In the genomic region with DNA sequence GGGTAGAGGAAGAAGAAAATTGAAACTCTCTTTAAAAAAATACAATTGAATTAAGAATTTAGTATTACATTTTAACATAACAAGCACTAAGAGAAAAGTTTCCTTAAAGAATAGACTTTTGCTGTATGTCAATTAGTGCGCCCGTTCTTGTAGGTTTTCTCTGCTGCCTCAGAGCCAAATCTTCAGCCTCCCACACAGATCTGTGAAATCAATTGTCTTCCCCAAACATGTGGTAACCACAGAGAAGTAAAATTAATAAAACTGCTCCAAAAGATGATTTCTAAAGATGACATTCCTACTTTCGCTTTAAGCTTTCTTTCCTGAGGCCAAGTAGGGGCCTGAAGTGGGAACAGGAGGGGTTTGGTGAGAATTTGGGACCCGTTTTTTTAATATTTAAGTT, we compare ENCODE assay signal across 16 cellular contexts.
DNase-seq lines count a peak whose midpoint lies in the region; ATAC-seq, FAIRE-seq and TF ChIP-seq lines count a peak whose summit lies in the region.
"Had no signal": no experiment of that assay in that cellular context is flagged by ENCODE, and none has a peak within 500 bp of the region (broad histone marks: within the 10 kb centered on the region; RNA-seq: fewer than 3 reads in every experiment).

No MANE protein-coding gene starts in this region.

- POLR2A ChIA-PET in naive thymus-derived CD8-positive, alpha-beta T cell (lab: Charles Lee): interaction anchor here (0.7 kb wide), 1 partner anchor 10 kb away, joined by 3 read pairs; no protein-coding TSS in a partner anchor

- peaks cover 11% of the 10 kb centered on the region for H3K9me3 Mint-ChIP-seq in T-helper 2 cell treated with Interferon-gamma antibody and Interleukin-4, amounts not matched to agents 5 μg/mL and 100 μg/mL, for 36 hours
- H3K9me3 Mint-ChIP-seq in activated T-helper 1 cell treated with anti-CD3 and anti-CD28 coated beads, Interleukin-12 subunit alpha, Interleukin-12 subunit beta, Interleukin-2, Interleukin-4 antibody, amounts not matched to agents 30 ng/mL and 10 ng/mL and 1 ng/mL, durations not matched to agents 14 hours and 24 hours and 36 hours: peaks cover 14% of the 10 kb centered on the region
- peaks cover 0 to 9% (median under 1%) of the 10 kb centered on the region in 9 donors for H3K9me3 Mint-ChIP-seq in naive thymus-derived CD8-positive, alpha-beta T cell

- no peak overlapping the region for H3K27ac Mint-ChIP-seq in T-helper 2 cell treated with Interferon-gamma antibody and Interleukin-4, amounts not matched to agents 5 μg/mL and 100 μg/mL, for 36 hours
- peak overlapping the region; percentile 36 for H3K27ac Mint-ChIP-seq in activated T-helper 1 cell treated with anti-CD3 and anti-CD28 coated beads, Interleukin-12 subunit alpha, Interleukin-12 subunit beta, Interleukin-2, Interleukin-4 antibody, amounts not matched to agents 30 ng/mL and 10 ng/mL and 1 ng/mL, durations not matched to agents 14 hours and 24 hours and 36 hours
- H3K27ac Mint-ChIP-seq in naive thymus-derived CD8-positive, alpha-beta T cell: peak overlapping the region in 9 of 10 donors; percentile 15 to 86 (median 53)
- H3K27ac Mint-ChIP-seq: GM23338 had no signal

- H3K4me3 Mint-ChIP-seq in T-helper 2 cell treated with Interferon-gamma antibody and Interleukin-4, amounts not matched to agents 5 μg/mL and 100 μg/mL, for 36 hours: peak overlapping the region; percentile 51
- no peak overlapping the region for H3K4me3 Mint-ChIP-seq in activated T-helper 1 cell treated with anti-CD3 and anti-CD28 coated beads, Interleukin-12 subunit alpha, Interleukin-12 subunit beta, Interleukin-2, Interleukin-4 antibody, amounts not matched to agents 30 ng/mL and 10 ng/mL and 1 ng/mL, durations not matched to agents 14 hours and 24 hours and 36 hours
- H3K4me3 Mint-ChIP-seq in naive thymus-derived CD8-positive, alpha-beta T cell: peak overlapping the region in 6 of 10 donors; percentile 1 to 73 (median 37)
- H3K4me3 Mint-ChIP-seq: GM23338, neural crest cell had no signal

- TF ChIP-seq POLR2A in GM12892 (IDR thresholded peaks at IDR 0.05; ENCODE audit: low read depth, low read length): no peak

- H3K27me3 Mint-ChIP-seq in T-helper 2 cell treated with Interferon-gamma antibody and Interleukin-4, amounts not matched to agents 5 μg/mL and 100 μg/mL, for 36 hours (ENCODE audit: low read depth): no peaks in the 10 kb centered on the region
- H3K27me3 Mint-ChIP-seq in activated T-helper 1 cell treated with anti-CD3 and anti-CD28 coated beads, Interleukin-12 subunit alpha, Interleukin-12 subunit beta, Interleukin-2, Interleukin-4 antibody, amounts not matched to agents 30 ng/mL and 10 ng/mL and 1 ng/mL, durations not matched to agents 14 hours and 24 hours and 36 hours (ENCODE audit: insufficient read depth): no peaks in the 10 kb centered on the region
- H3K27me3 Mint-ChIP-seq in naive thymus-derived CD8-positive, alpha-beta T cell: no peaks in the 10 kb centered on the region

- TF ChIP-seq CTCF in GM10266 (IDR thresholded peaks at IDR 0.05; ENCODE audit: control insufficient read depth, insufficient read depth, low read depth, missing control alignments): no peak

- intact Hi-C loops in activated T-helper 1 cell treated with anti-CD3 and anti-CD28 coated beads, Interleukin-12 subunit alpha, Interleukin-12 subunit beta, Interleukin-2, Interleukin-4 antibody, amounts not matched to agents 30 ng/mL and 10 ng/mL and 1 ng/mL, durations not matched to agents 14 hours and 24 hours and 36 hours (cut with micrococcal nuclease): loop anchor here (1.0 kb wide), 1 partner anchor 10 kb away; no protein-coding TSS in a partner anchor

- DNase-seq in T-helper 2 cell treated with Interferon-gamma antibody and Interleukin-4, amounts not matched to agents 5 μg/mL and 100 μg/mL, for 36 hours (ENCODE audit: low spot score): no peak
- DNase-seq in T-helper 2 cell (no peak), GM12892 (ENCODE audit: insufficient read length) (no peak), GM10266 (ENCODE audit: extremely low spot score) (no peak), COLO829 (ENCODE audit: low spot score) (no peak), NCI-H2029 (lab: John Stamatoyannopoulos, UW) (no peak)
- no peak for DNase-seq in activated T-helper 1 cell treated with anti-CD3 and anti-CD28 coated beads, Interleukin-12 subunit alpha, Interleukin-12 subunit beta, Interleukin-2, Interleukin-4 antibody, amounts not matched to agents 30 ng/mL and 10 ng/mL and 1 ng/mL, durations not matched to agents 14 hours and 24 hours and 36 hours (ENCODE audit: low spot score)
- DNase-seq in naive thymus-derived CD8-positive, alpha-beta T cell: no peak
- DNase-seq: dorsolateral prefrontal cortex; left ventricle myocardium inferior; NCI-H2171 treated with DMSO at 0.1 percent for 48 hours; stimulated activated CD4-positive, alpha-beta T cell treated with anti-CD3 and anti-CD28 coated beads, Interleukin-4, amount 100 ng/mL, for 1 hour had no signal

- FAIRE-seq in GM12892 (lab: Jason Lieb, UNC): peak; percentile 5
- FAIRE-seq: A204.1 had no signal

- ATAC-seq in naive thymus-derived CD8-positive, alpha-beta T cell: no peak
- ATAC-seq: sciatic nerve had no signal

- H3K4me1 Mint-ChIP-seq in T-helper 2 cell treated with Interferon-gamma antibody and Interleukin-4, amounts not matched to agents 5 μg/mL and 100 μg/mL, for 36 hours (ENCODE audit: low read depth): peaks cover 39% of the 10 kb centered on the region
- H3K4me1 Mint-ChIP-seq in activated T-helper 1 cell treated with anti-CD3 and anti-CD28 coated beads, Interleukin-12 subunit alpha, Interleukin-12 subunit beta, Interleukin-2, Interleukin-4 antibody, amounts not matched to agents 30 ng/mL and 10 ng/mL and 1 ng/mL, durations not matched to agents 14 hours and 24 hours and 36 hours (ENCODE audit: low read depth): peaks cover 51% of the 10 kb centered on the region
- H3K4me1 Mint-ChIP-seq in naive thymus-derived CD8-positive, alpha-beta T cell: peaks cover 18 to 74% (median 38%) of the 10 kb centered on the region in 4 donors

- H3K36me3 Mint-ChIP-seq in T-helper 2 cell treated with Interferon-gamma antibody and Interleukin-4, amounts not matched to agents 5 μg/mL and 100 μg/mL, for 36 hours (ENCODE audit: low read depth): peaks cover under 1% of the 10 kb centered on the region
- peaks cover 4% of the 10 kb centered on the region for H3K36me3 Mint-ChIP-seq in activated T-helper 1 cell treated with anti-CD3 and anti-CD28 coated beads, Interleukin-12 subunit alpha, Interleukin-12 subunit beta, Interleukin-2, Interleukin-4 antibody, amounts not matched to agents 30 ng/mL and 10 ng/mL and 1 ng/mL, durations not matched to agents 14 hours and 24 hours and 36 hours (ENCODE audit: low read depth)
- peaks cover 0 to 5% (median 5%) of the 10 kb centered on the region in 3 donors for H3K36me3 Mint-ChIP-seq in naive thymus-derived CD8-positive, alpha-beta T cell
